Comparison of ENCODE assay signal across 19 cellular contexts in the genomic region with DNA sequence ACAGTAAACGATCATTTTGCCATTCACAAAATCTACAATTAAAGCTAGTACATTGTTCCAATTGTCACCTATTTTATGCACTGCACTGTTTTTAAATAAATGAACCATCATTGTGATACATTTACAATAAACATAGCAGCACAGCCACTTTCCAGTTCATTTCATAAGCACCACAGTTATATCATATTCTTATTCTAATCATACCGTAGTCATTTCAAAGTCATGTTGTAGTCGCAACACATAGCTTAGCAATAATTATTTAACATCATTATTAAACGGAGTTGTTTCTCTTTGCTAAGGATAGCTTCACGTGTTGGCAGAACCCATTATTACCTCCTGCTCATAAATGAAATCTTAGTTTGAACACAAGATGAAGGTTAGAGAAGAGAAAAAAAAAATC. TPM values are rescaled to one million over a fixed set of nuclear protein-coding genes. Genes with fewer than 3 reads are reported as not detected.
DNase-seq lines count a peak whose midpoint lies in the region; ATAC-seq, FAIRE-seq and TF ChIP-seq lines count a peak whose summit lies in the region.
"Had no signal": no experiment of that assay in that cellular context is flagged by ENCODE, and none has a peak within 500 bp of the region (broad histone marks: within the 10 kb centered on the region; RNA-seq: fewer than 3 reads in every experiment).

No MANE protein-coding gene starts in this region.

- no peaks in the 10 kb centered on the region for H3K27me3 Mint-ChIP-seq in nephron (ENCODE audit: low read depth)

- peak overlapping the region; percentile 5 to 74 for H3K4me3 ChIP-seq in right atrium auricular region
- no peak overlapping the region for H3K4me3 ChIP-seq in K562
- H3K4me3 ChIP-seq in thoracic aorta, result peak overlapping the region; percentile 23

- intact Hi-C loops in cardiac septum (cut with DNase I), result loop anchor here (10.0 kb wide), 2 partner anchors 398 to 1578 kb away; no protein-coding TSS in a partner anchor
- intact Hi-C loops in K562 (cut with micrococcal nuclease), result loop anchor here (10.0 kb wide), 1 partner anchor 1308 kb away; no protein-coding TSS in a partner anchor

- H3K4me1 ChIP-seq in right atrium auricular region (peaks cover 0 to 9% of the 10 kb centered on the region in 2 donors), K562 (replicated peaks in 1 of 2; ENCODE audit: control insufficient read depth in 2 of 2, insufficient read depth in 2 of 2, low read length in 2 of 2) (peaks cover 2 to 13% of the 10 kb centered on the region in 2 experiments; a peak in 3 of 5 replicates), thoracic aorta (ENCODE audit: control insufficient read depth in 1 of 2, low read depth in 2 of 2) (peaks cover 3 to 30% of the 10 kb centered on the region in 2 donors)

- H3K27me3 ChIP-seq in right atrium auricular region, result no peaks in the 10 kb centered on the region
- no peaks in the 10 kb centered on the region for H3K27me3 ChIP-seq in K562 (ENCODE audit: control insufficient read depth in 2 of 2, insufficient read depth in 2 of 2, low read length in 2 of 2)
- no peaks in the 10 kb centered on the region for H3K27me3 ChIP-seq in thoracic aorta (replicated peaks; ENCODE audit: insufficient read depth)

- ATAC-seq in K562, result no peak
- ATAC-seq in thoracic aorta (ENCODE audit: insufficient number of reproducible peaks, low FRiP score, low read depth), result no peak
- ATAC-seq in GM21515 (IDR thresholded peaks at IDR 0.05; ENCODE audit: unreplicated experiment), result no peak
- ATAC-seq in HG03045 (IDR thresholded peaks at IDR 0.05; ENCODE audit: unreplicated experiment), result no peak
- ATAC-seq: left colon had no signal

- H4K20me1 ChIP-seq in K562 (replicated peaks; ENCODE audit: control insufficient read depth, insufficient read depth, low read length), result no peaks in the 10 kb centered on the region

- no peak for TF ChIP-seq POLR2A in K562 (conservative IDR thresholded peaks at IDR 0.05)

- no peak for TF ChIP-seq EP300 in K562 (IDR thresholded peaks at IDR 0.05; ENCODE audit: low read length)

- no peak for TF ChIP-seq CTCF in right atrium auricular region (IDR thresholded peaks at IDR 0.05)
- TF ChIP-seq CTCF in K562 (IDR thresholded peaks at IDR 0.05 in 2 of 3, conservative IDR thresholded peaks at IDR 0.05 in 1 of 3; ENCODE audit: insufficient read depth in 2 of 3, low read depth in 1 of 3, low read length in 3 of 3), result no peak
- no peak for TF ChIP-seq CTCF in nephron (IDR thresholded peaks at IDR 0.05; ENCODE audit: unreplicated experiment in 3 of 3)
- no peak for TF ChIP-seq CTCF in thoracic aorta (IDR thresholded peaks at IDR 0.05)

- H3K36me3 ChIP-seq in right atrium auricular region (no peaks in the 10 kb centered on the region), K562 (ENCODE audit: control insufficient read depth, insufficient read depth, low read length) (no peaks in the 10 kb centered on the region), thoracic aorta (no peaks in the 10 kb centered on the region)
- H3K36me3 ChIP-seq: suprapubic skin had no signal

- BruUV-seq in K562 (replicated peaks; lab: Mats Ljungman, UMichigan), result no TSS peak

- H2AFZ ChIP-seq in K562 (ENCODE audit: low read depth, low read length), result no peak overlapping the region

- no peak overlapping the region for H3K9ac ChIP-seq in K562 (ENCODE audit: insufficient read depth in 1 of 2, low read depth in 2 of 2, low read length in 2 of 2)

- peak overlapping the region; percentile 90 to 98 for H3K27ac ChIP-seq in right atrium auricular region
- H3K27ac ChIP-seq in K562 (ENCODE audit: extremely low read depth, low read depth, low read length), result no peak overlapping the region
- H3K27ac ChIP-seq in thoracic aorta, result peak overlapping the region; percentile 39 to 93
- H3K27ac ChIP-seq: suprapubic skin had no signal

- H3K4me1 Mint-ChIP-seq in nephron, result peaks cover 11% of the 10 kb centered on the region

- CTCF ChIA-PET in K562 (lab: Yijun Ruan, JAX; ENCODE audit: low intra/inter-chr PET ratio), result interaction anchor here (0.6 kb wide), 1 partner anchor 178 kb away, joined by 4 read pairs; no protein-coding TSS in a partner anchor

- POLR2A ChIA-PET in K562 (lab: Yijun Ruan, JAX), result no interaction called here

- no peaks in the 10 kb centered on the region for H3K9me1 ChIP-seq in K562 (ENCODE audit: control insufficient read depth, insufficient read depth, low read length)

- H3K9me3 ChIP-seq in right atrium auricular region, result no peaks in the 10 kb centered on the region
- no peaks in the 10 kb centered on the region for H3K9me3 ChIP-seq in K562 (replicated peaks; ENCODE audit: control insufficient read depth, insufficient read depth, low read depth, low read length)
- H3K9me3 ChIP-seq in thoracic aorta, result no peaks in the 10 kb centered on the region
- H3K9me3 ChIP-seq: suprapubic skin had no signal

- peaks cover 6% of the 10 kb centered on the region for H3K36me3 Mint-ChIP-seq in nephron (ENCODE audit: low read depth)
- H3K36me3 Mint-ChIP-seq: activated naive CD8-positive, alpha-beta T cell treated with anti-CD3 and anti-CD28 coated beads, Interleukin-2, amount 10 ng/mL, durations not matched to agents 7 days and 5 days; CD14-positive monocyte had no signal

- H3K9me3 Mint-ChIP-seq in nephron, result no peaks in the 10 kb centered on the region
- H3K9me3 Mint-ChIP-seq: activated CD4-positive, alpha-beta T cell treated with anti-CD3 and anti-CD28 coated beads, Interleukin-2, amount 10 ng/mL, durations not matched to agents 24 days and 14 days; activated naive CD8-positive, alpha-beta T cell treated with anti-CD3 and anti-CD28 coated beads, Interleukin-2, amount 10 ng/mL, durations not matched to agents 7 days and 5 days; activated T-helper 2 cell treated with anti-CD3 and anti-CD28 coated beads, Interferon-gamma antibody, Interleukin-2, Interleukin-4, amounts not matched to agents 10 μg/mL and 5 μg/mL and 100 μg/mL, durations not matched to agents 14 hours and 24 hours and 36 hours had no signal

- no peak overlapping the region for H3K4me2 ChIP-seq in K562 (ENCODE audit: insufficient read depth, low read length)

- H3K79me2 ChIP-seq in K562 (ENCODE audit: control insufficient read depth, insufficient read depth, low read length), result no peaks in the 10 kb centered on the region

- H3K4me3 Mint-ChIP-seq in nephron, result peak overlapping the region; percentile 71 to 82 (median 81)
- H3K4me3 Mint-ChIP-seq: activated CD4-positive, alpha-beta T cell treated with anti-CD3 and anti-CD28 coated beads, Interleukin-2, amount 10 ng/mL, durations not matched to agents 24 days and 14 days; activated naive CD8-positive, alpha-beta T cell treated with anti-CD3 and anti-CD28 coated beads, Interleukin-2, amount 10 ng/mL, durations not matched to agents 7 days and 5 days had no signal

- in situ Hi-C loops in K562 (cut with MboI), result no loop called here

- TF ChIP-seq RAD21 in K562 (CRISPR knock-in tag; conservative IDR thresholded peaks at IDR 0.05 in 1 of 2, IDR thresholded peaks at IDR 0.05 in 1 of 2), result no peak

- 40% methylated on average over 5 of the region's 5 CpGs for WGBS in K562 (ENCODE audit: insufficient coverage, low coverage, missing lambda C conversion rate)

- no peak for FAIRE-seq in K562 (lab: Jason Lieb, UNC)

- DNase-seq in right atrium auricular region (ENCODE audit: low spot score) (no peak), cardiac septum (ENCODE audit: low spot score) (no peak), K562 (ENCODE audit: extremely low read depth in 1 of 4, low spot score in 3 of 4) (no peak), thoracic aorta (ENCODE audit: low spot score) (no peak), T-helper 2 cell (no peak)
- DNase-seq: activated CD4-positive, alpha-beta T cell treated with anti-CD3 and anti-CD28 coated beads, Interleukin-2, amount 10 ng/mL, durations not matched to agents 24 days and 14 days; activated naive CD8-positive, alpha-beta T cell treated with anti-CD3 and anti-CD28 coated beads, Interleukin-2, amount 10 ng/mL, durations not matched to agents 7 days and 5 days; hippocampal formation; left colon; NCI-H1105; NCI-H2171; NCI-H526; T-helper 1 cell had no signal

- peak overlapping the region; percentile 56 to 87 (median 70) for H3K27ac Mint-ChIP-seq in nephron
- H3K27ac Mint-ChIP-seq: activated CD4-positive, alpha-beta T cell treated with anti-CD3 and anti-CD28 coated beads, Interleukin-2, amount 10 ng/mL, durations not matched to agents 24 days and 14 days; activated naive CD8-positive, alpha-beta T cell treated with anti-CD3 and anti-CD28 coated beads, Interleukin-2, amount 10 ng/mL, durations not matched to agents 7 days and 5 days; activated T-helper 2 cell treated with anti-CD3 and anti-CD28 coated beads, Interferon-gamma antibody, Interleukin-2, Interleukin-4, amounts not matched to agents 10 μg/mL and 5 μg/mL and 100 μg/mL, durations not matched to agents 14 hours and 24 hours and 36 hours; CD14-positive monocyte had no signal

TF ChIP-seq in K562, 482 proteins besides CTCF, POLR2A, EP300 and RAD21 (continues in another document):
- no peak for TF ChIP-seq ASH1L (IDR thresholded peaks at IDR 0.05; ENCODE audit: borderline replicate concordance, low read depth, partially characterized antibody)

RNA-seq across cellular contexts. Expression of gene PCDH9, which starts 2.2 kb away (rescaled TPM):
- total RNA-seq in right atrium auricular region, result 10 to 100 TPM; 19.4 to 28.7 TPM
- total RNA-seq in cardiac septum, result 17.1 TPM
- 0.93 and 1.2 TPM in 2 replicates for total RNA-seq in K562 (2011; cell fraction: chromatin; rRNA removed; ENCODE audit: low replicate concordance)
- total RNA-seq in K562 (2011; cell fraction: nucleolus; rRNA removed), result 1.8 and 2.8 TPM in 2 replicates
- 1.2 and 2.1 TPM in 2 replicates for total RNA-seq in K562 (2011; cell fraction: nucleoplasm; rRNA removed)
- total RNA-seq in K562 (2014; rRNA removed), result 1.4 and 5.4 TPM in 2 replicates
- 6.7 and 7.8 TPM in 2 replicates for total RNA-seq in K562 (2014; rRNA removed; fragmentation: Illumina TruSeq; extraction: Trizol)
- total RNA-seq in K562 (2015; rRNA removed; fragmentation: Illumina TruSeq; extraction: Trizol), result 4.9 and 5.2 TPM in 2 replicates
- 4.1 TPM in 2 replicates for total RNA-seq in K562 (2021)
- 0.07 and 1.1 TPM in 2 replicates for polyA plus RNA-seq in K562 (2011; rRNA removed)
- polyA plus RNA-seq in K562 (2011; cell fraction: cytosol; rRNA removed), result under 0.01 and 0.16 TPM in 2 replicates
- 0.68 TPM in 1 of 2 replicates, not detected in the other for polyA plus RNA-seq in K562 (2011; cell fraction: nucleus; rRNA removed)
- polyA plus RNA-seq in K562 (2012), result 2.7 and 4.0 TPM in 2 replicates
- 2.8 and 3.9 TPM in 2 replicates for polyA plus RNA-seq in K562 (2014; fragmentation: Illumina TruSeq; extraction: Trizol)
- 1 to 10 TPM; 5.4 to 5.8 TPM for polyA plus RNA-seq in K562 (2014; fragmentation: Nextera tagmentation; extraction: Ambion mirVana)
- polyA plus RNA-seq in K562 (2014; rRNA removed), result 2.1 and 2.3 TPM in 2 replicates
- polyA minus RNA-seq in K562 (2011; rRNA and poly(A)+ RNA removed), result 1.2 and 6.2 TPM in 2 replicates
- 3.1 TPM in 1 of 2 replicates, not detected in the other for polyA minus RNA-seq in K562 (2011; cell fraction: cytosol; rRNA and poly(A)+ RNA removed)
- polyA minus RNA-seq in K562 (2011; cell fraction: nucleus; rRNA and poly(A)+ RNA removed), result 0.44 and 0.67 TPM in 2 replicates
- 10 to 100 TPM; 12.3 to 15.3 TPM for total RNA-seq in thoracic aorta
